Comparison of ENCODE assay signal across 13 cellular contexts in the genomic region with DNA sequence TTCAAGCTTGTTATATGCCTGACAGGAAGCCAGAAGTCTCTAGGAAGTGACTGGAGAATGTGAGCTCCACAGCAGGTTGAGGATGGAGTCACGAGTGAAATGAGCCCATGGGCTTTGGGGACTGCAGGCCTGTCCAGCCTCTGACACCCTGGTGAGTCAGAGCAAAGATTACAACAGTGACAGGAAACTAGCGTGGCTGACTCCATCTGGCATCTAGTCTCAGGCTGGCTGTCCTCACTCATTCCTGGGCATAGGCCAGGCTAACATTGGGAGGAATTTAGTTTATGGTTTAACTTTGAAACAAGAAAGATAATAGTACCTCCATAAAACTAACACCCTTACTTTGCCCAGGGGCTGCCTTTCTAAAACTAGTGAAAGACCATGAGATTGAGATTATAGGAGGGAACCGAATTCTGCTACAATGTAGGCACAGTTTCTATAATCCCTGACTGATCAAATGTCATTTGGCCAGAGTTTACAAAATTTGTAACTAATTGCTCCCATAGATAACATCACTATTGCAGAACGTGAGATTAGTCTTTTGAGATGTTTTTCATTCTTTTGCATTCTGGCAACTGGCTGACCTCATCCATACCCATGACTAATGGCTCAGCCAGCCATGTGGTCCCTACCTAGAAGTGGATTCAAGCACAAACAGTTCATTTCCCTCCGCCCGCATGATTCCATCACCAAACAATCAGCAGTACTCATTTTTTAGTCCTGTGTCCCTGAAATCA. TPM values are rescaled to one million over a fixed set of nuclear protein-coding genes. Genes with fewer than 3 reads are reported as not detected.
DNase-seq lines count a peak whose midpoint lies in the region; ATAC-seq, FAIRE-seq and TF ChIP-seq lines count a peak whose summit lies in the region.
"Had no signal": no experiment of that assay in that cellular context is flagged by ENCODE, and none has a peak within 500 bp of the region (broad histone marks: within the 10 kb centered on the region; RNA-seq: fewer than 3 reads in every experiment).

No MANE protein-coding gene starts in this region.

- WGBS in suprapubic skin, result 20% methylated on average over 6 of the region's 6 CpGs

- FAIRE-seq in astrocyte (lab: Jason Lieb, UNC), result peak; percentile 97
- FAIRE-seq: GM12878 had no signal

- H3K27ac ChIP-seq in HEK293 (ENCODE audit: extremely low read depth, low read depth, low read length) (0 out of 2 replicates have a peak overlapping the region, but pooled peaks have one; percentile 16), astrocyte (ENCODE audit: low read depth, low read length) (peak overlapping the region; percentile 97), suprapubic skin (peak overlapping the region; percentile 73)
- H3K27ac ChIP-seq: KMS-11 had no signal

- H3K9ac ChIP-seq in astrocyte (ENCODE audit: low read length), result peak overlapping the region; percentile 78
- H3K9ac ChIP-seq: KMS-11 had no signal

- no peak for TF ChIP-seq POLR2A in suprapubic skin (IDR thresholded peaks at IDR 0.05)

- TF ChIP-seq CTCF in HEK293 (tag by site-specific recombination; IDR thresholded peaks at IDR 0.05), result no peak
- no peak for TF ChIP-seq CTCF in astrocyte (IDR thresholded peaks at IDR 0.05; ENCODE audit: insufficient read depth, low read depth, low read length)
- TF ChIP-seq CTCF in suprapubic skin (IDR thresholded peaks at IDR 0.05), result no peak
- no peak for TF ChIP-seq CTCF in GM13977 (IDR thresholded peaks at IDR 0.05; ENCODE audit: extremely low read depth, insufficient read depth, missing control alignments)

- H3K27me3 ChIP-seq in astrocyte (ENCODE audit: insufficient read depth, low read length) (no peaks in the 10 kb centered on the region), suprapubic skin (no peaks in the 10 kb centered on the region)

- no peak for ATAC-seq in HG03520 (IDR thresholded peaks at IDR 0.05; ENCODE audit: unreplicated experiment)
- ATAC-seq: activated T-cell treated with anti-CD3 and anti-CD28 coated beads, Interleukin-2, amount 50 U/mL, for 4 hours; GM12878 had no signal

- H3K79me2 ChIP-seq in astrocyte (ENCODE audit: insufficient read depth, low read length), result no peaks in the 10 kb centered on the region

- no peaks in the 10 kb centered on the region for H3K27me3 Mint-ChIP-seq in astrocyte (ENCODE audit: low read depth, unreplicated experiment)

- no peak for TF ChIP-seq EP300 in suprapubic skin (IDR thresholded peaks at IDR 0.05)

- DNase-seq in astrocyte (ENCODE audit: low read depth) (peak; percentile 98), glomerular endothelial cell (ENCODE audit: extremely low read depth, low read depth, low spot score) (peak; percentile 5), suprapubic skin (ENCODE audit: low spot score in 2 of 2) (peak in 1 of 2 donors; percentile 81), NCI-H146 (lab: John Stamatoyannopoulos, UW) (no peak), GM13977 (ENCODE audit: low spot score) (no peak), NCI-H1417 treated with DMSO at 0.1 percent for 48 hours (lab: John Stamatoyannopoulos, UW) (no peak)
- DNase-seq: activated T-cell treated with anti-CD3 and anti-CD28 coated beads, Interleukin-2, amount 50 U/mL, for 4 hours; H9 had no signal

- H3K27ac Mint-ChIP-seq in astrocyte (ENCODE audit: unreplicated experiment), result no peak overlapping the region
- H3K27ac Mint-ChIP-seq: H9 had no signal

- H3K36me3 ChIP-seq in HEK293 (ENCODE audit: control insufficient read depth in 2 of 2, insufficient read depth in 1 of 2, low read length in 2 of 2) (no peaks in the 10 kb centered on the region), astrocyte (ENCODE audit: insufficient read depth, low read length) (no peaks in the 10 kb centered on the region), suprapubic skin (no peaks in the 10 kb centered on the region)

- POLR2A ChIA-PET in HEK293 (lab: Yijun Ruan, JAX), result interaction anchor here (0.6 kb wide), 1 partner anchor 145 kb away, joined by 3 read pairs; no protein-coding TSS in a partner anchor

- H3K9me3 ChIP-seq in HEK293 (ENCODE audit: control insufficient read depth, insufficient read depth, low read depth, low read length) (no peaks in the 10 kb centered on the region), astrocyte (ENCODE audit: insufficient read depth, low read depth, low read length) (no peaks in the 10 kb centered on the region), suprapubic skin (no peaks in the 10 kb centered on the region)

- in situ Hi-C loops in GM13977 (cut with MboI; ENCODE audit: low pct_unique_long_range_greater_than_20kb, low sequenced_read_pairs, unreplicated experiment), result no loop called here

- no peaks in the 10 kb centered on the region for H3K4me1 Mint-ChIP-seq in astrocyte (ENCODE audit: low read depth, unreplicated experiment)
- H3K4me1 Mint-ChIP-seq: H9 had no signal

- peak overlapping the region; percentile 75 for H3K4me2 ChIP-seq in astrocyte (ENCODE audit: low read length)
- H3K4me2 ChIP-seq: KMS-11 had no signal

- H3K9me3 Mint-ChIP-seq in astrocyte (ENCODE audit: unreplicated experiment), result peaks cover 30% of the 10 kb centered on the region
- H3K9me3 Mint-ChIP-seq: activated T-cell treated with anti-CD3 and anti-CD28 coated beads, Interleukin-2, amount 50 U/mL, for 4 hours had no signal

- H3K4me3 ChIP-seq in HEK293 (ENCODE audit: low read depth, low read length) (no peak overlapping the region), astrocyte (ENCODE audit: insufficient read depth, low read depth, low read length) (no peak overlapping the region), suprapubic skin (no peak overlapping the region)
- H3K4me3 ChIP-seq: GM12878 had no signal

- no peaks in the 10 kb centered on the region for H4K20me1 ChIP-seq in astrocyte (ENCODE audit: insufficient read depth, low read length)

- peaks cover 3% of the 10 kb centered on the region for H3K36me3 Mint-ChIP-seq in astrocyte (ENCODE audit: low read depth, unreplicated experiment)

- CTCF ChIA-PET in HEK293 (lab: Yijun Ruan, JAX), result interaction anchor here (1.0 kb wide), 1 partner anchor 73 kb away, joined by 3 read pairs; no protein-coding TSS in a partner anchor

- no peaks in the 10 kb centered on the region for H3K4me1 ChIP-seq in HEK293 (ENCODE audit: control insufficient read depth, insufficient read depth, low read length)
- H3K4me1 ChIP-seq in astrocyte (ENCODE audit: insufficient read depth, low read length), result peaks cover 19% of the 10 kb centered on the region
- peaks cover 11% of the 10 kb centered on the region for H3K4me1 ChIP-seq in suprapubic skin

- H2AFZ ChIP-seq in astrocyte (ENCODE audit: low read depth, low read length), result no peak overlapping the region

- H3K4me3 Mint-ChIP-seq in astrocyte (ENCODE audit: unreplicated experiment), result no peak overlapping the region
- H3K4me3 Mint-ChIP-seq: activated T-cell treated with anti-CD3 and anti-CD28 coated beads, Interleukin-2, amount 50 U/mL, for 4 hours; H9 had no signal

TF ChIP-seq in HEK293, 187 proteins besides CTCF, POLR2A, EP300 and RAD21 (continues in another document):
- TF ChIP-seq ZNF335 (tag by site-specific recombination; conservative IDR thresholded peaks at IDR 0.05), result peak; percentile 59
- TF ChIP-seq ZBTB21 (tag by site-specific recombination; IDR thresholded peaks at IDR 0.05), result peak; percentile 64; the same call in 1 of the 2 replicates
- 0 out of 2 replicates have a peak, but pooled peaks have one; percentile 21 for TF ChIP-seq FEZF1 (tag by site-specific recombination; IDR thresholded peaks at IDR 0.05)
- no peak for TF ChIP-seq ZNF16 (tag by site-specific recombination; IDR thresholded peaks at IDR 0.05; ENCODE audit: low read depth)
- no peak for TF ChIP-seq SALL2 (tag by site-specific recombination; IDR thresholded peaks at IDR 0.05; ENCODE audit: borderline replicate concordance)
- TF ChIP-seq, protein P1, sequence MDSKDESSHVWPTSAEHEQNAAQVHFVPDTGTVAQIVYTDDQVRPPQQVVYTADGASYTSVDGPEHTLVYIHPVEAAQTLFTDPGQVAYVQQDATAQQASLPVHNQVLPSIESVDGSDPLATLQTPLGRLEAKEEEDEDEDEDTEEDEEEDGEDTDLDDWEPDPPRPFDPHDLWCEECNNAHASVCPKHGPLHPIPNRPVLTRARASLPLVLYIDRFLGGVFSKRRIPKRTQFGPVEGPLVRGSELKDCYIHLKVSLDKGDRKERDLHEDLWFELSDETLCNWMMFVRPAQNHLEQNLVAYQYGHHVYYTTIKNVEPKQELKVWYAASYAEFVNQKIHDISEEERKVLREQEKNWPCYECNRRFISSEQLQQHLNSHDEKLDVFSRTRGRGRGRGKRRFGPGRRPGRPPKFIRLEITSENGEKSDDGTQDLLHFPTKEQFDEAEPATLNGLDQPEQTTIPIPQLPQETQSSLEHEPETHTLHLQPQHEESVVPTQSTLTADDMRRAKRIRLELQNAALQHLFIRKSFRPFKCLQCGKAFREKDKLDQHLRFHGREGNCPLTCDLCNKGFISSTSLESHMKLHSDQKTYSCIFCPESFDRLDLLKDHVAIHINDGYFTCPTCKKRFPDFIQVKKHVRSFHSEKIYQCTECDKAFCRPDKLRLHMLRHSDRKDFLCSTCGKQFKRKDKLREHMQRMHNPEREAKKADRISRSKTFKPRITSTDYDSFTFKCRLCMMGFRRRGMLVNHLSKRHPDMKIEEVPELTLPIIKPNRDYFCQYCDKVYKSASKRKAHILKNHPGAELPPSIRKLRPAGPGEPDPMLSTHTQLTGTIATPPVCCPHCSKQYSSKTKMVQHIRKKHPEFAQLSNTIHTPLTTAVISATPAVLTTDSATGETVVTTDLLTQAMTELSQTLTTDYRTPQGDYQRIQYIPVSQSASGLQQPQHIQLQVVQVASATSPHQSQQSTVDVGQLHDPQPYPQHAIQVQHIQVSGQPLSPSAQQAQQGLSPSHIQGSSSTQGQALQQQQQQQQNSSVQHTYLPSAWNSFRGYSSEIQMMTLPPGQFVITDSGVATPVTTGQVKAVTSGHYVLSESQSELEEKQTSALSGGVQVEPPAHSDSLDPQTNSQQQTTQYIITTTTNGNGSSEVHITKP (tag by site-specific recombination; IDR thresholded peaks at IDR 0.05), result 0 out of 2 replicates have a peak, but pooled peaks have one; percentile 23
- no peak for TF ChIP-seq SCRT1 (tag by site-specific recombination; IDR thresholded peaks at IDR 0.05; ENCODE audit: borderline replicate concordance)
- TF ChIP-seq KLF8 (tag by site-specific recombination; IDR thresholded peaks at IDR 0.05), result 0 out of 2 replicates have a peak, but pooled peaks have one; percentile 36

RNA-seq across cellular contexts. Expression of a gene that starts 28.4 kb away (rescaled TPM):
- total RNA-seq in astrocyte (0.52 and 1.0 TPM in 2 replicates), glomerular endothelial cell (1.6 and 2.0 TPM in 2 replicates), suprapubic skin (not detected)
- total RNA-seq: activated T-cell treated with anti-CD3 and anti-CD28 coated beads, Interleukin-2, amount 50 U/mL, for 4 hours; GM12878; H9; SK-MEL-5 had no signal

Comparison
In these comparisons a context has a peak if more than half of its experiments do, and no peak if none do; other contexts are left out.
1. H3K27ac ChIP-seq: peak in every context shown above with its lines; median percentile 97 in astrocyte; 73 in suprapubic skin; 16 in HEK293.
2. DNase-seq: peak in astrocyte (single experiment) and glomerular endothelial cell (single experiment); none in NCI-H146 (single experiment), GM13977 (single experiment) and NCI-H1417 treated with DMSO at 0.1 percent for 48 hours (single experiment).